ENCODE assay signal across 8 cellular contexts in the genomic region with DNA sequence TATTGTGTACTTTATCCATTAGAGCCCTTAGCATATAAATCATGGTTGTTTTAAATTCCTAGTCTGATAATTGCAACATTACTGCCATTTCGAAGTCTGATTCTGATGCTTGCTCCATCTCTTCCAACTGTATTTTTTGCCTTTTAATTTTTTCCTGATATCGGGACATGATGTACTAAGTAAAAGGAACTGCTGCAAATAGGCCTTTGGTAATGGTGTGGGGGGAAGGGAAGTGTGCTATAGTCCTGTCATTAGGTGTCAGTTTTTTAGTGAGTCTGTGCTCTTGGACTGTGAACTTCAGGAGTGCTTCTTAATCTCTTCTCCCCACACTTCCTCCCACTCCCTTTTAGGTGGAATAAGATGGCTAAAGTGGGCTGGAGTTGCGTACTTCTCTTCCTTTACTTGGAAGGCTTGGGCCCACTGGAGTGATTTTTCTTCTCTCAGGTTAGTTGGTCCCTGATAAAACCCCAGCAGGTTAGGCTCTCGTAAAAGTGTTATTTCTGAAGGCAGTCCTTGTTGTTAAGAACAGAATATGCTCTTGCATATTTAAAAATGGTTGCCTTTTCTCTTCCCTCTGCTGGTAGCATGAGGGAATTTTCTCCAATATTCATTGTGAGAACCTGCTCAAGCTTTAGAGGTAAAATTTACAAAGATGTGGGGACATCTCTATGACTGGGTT. TPM values are rescaled to one million over a fixed set of nuclear protein-coding genes. Genes with fewer than 3 reads are reported as not detected.
A peak's percentile ranks its signal among the peaks of the same experiment; 100 is the strongest.
DNase-seq lines count a peak whose midpoint lies in the region; ATAC-seq, FAIRE-seq and TF ChIP-seq lines count a peak whose summit lies in the region.

No MANE protein-coding gene starts in this region.

- H2BK15ac ChIP-seq in mesenchymal stem cell (ENCODE audit: low read depth, poor library complexity, severe bottlenecking): no peak overlapping the region

- peaks cover 34% of the 10 kb centered on the region for H3K4me1 ChIP-seq in body of pancreas
- H3K4me1 ChIP-seq in mesenchymal stem cell (ENCODE audit: control insufficient read depth, insufficient read depth, low read depth, low read length): no peaks in the 10 kb centered on the region

- H3K27ac ChIP-seq in body of pancreas (peak overlapping the region in 2 of 4 donors; percentile 7 to 54), mesenchymal stem cell (ENCODE audit: low read length, poor library complexity, severe bottlenecking) (no peak overlapping the region)

- DNase-seq in ELR (ENCODE audit: low read depth) (peak; percentile 59), body of pancreas (no peak), mesenchymal stem cell (peak; percentile 61), DMS79 treated with DMSO at 0.1 percent for 48 hours (lab: John Stamatoyannopoulos, UW) (no peak), GM19239 (ENCODE audit: insufficient read length, low spot score) (no peak), HuH-7 (ENCODE audit: low spot score) (no peak), cortex of kidney (lab: John Stamatoyannopoulos, UW) (no peak)

- no peak for TF ChIP-seq POLR2A in body of pancreas (IDR thresholded peaks at IDR 0.05)

- H3K4me2 ChIP-seq in mesenchymal stem cell (ENCODE audit: low read length, poor library complexity, severe bottlenecking): no peak overlapping the region

- no peak overlapping the region for H3K23ac ChIP-seq in mesenchymal stem cell (ENCODE audit: low read length in 2 of 2)

- intact Hi-C loops in body of pancreas (cut with DNase I): no loop called here

- H2BK5ac ChIP-seq in mesenchymal stem cell (ENCODE audit: low read depth, low read length, poor library complexity, severe bottlenecking): no peak overlapping the region

- ATAC-seq in HG03354 (IDR thresholded peaks at IDR 0.05; ENCODE audit: poor library complexity, severe bottlenecking, unreplicated experiment) (peak; percentile 61), body of pancreas (peak; percentile 66)

- no peaks in the 10 kb centered on the region for H3K27me3 ChIP-seq in body of pancreas
- no peaks in the 10 kb centered on the region for H3K27me3 ChIP-seq in mesenchymal stem cell (ENCODE audit: control insufficient read depth in 1 of 2, insufficient read depth in 1 of 2, low read length in 2 of 2)

- no peak overlapping the region for H4K91ac ChIP-seq in mesenchymal stem cell (ENCODE audit: low read length)

- H2BK12ac ChIP-seq in mesenchymal stem cell (ENCODE audit: low read length in 2 of 2): peak overlapping the region in 1 of 2 experiments; percentile 31

- H2AFZ ChIP-seq in mesenchymal stem cell (ENCODE audit: low read depth, low read length): no peak overlapping the region

- no peak overlapping the region for H3K14ac ChIP-seq in mesenchymal stem cell (ENCODE audit: low read length in 2 of 2)

- 71 to 79% methylated on average over 4 of the region's 4 CpGs for WGBS in body of pancreas, 2 donors
- 74% methylated on average over 3 of the region's 4 CpGs for WGBS in mesenchymal stem cell

- no peak overlapping the region for H2AK5ac ChIP-seq in mesenchymal stem cell (ENCODE audit: low read length, severe bottlenecking)

- no peak overlapping the region for H3K9ac ChIP-seq in mesenchymal stem cell (ENCODE audit: low read length)

- FAIRE-seq in GM19239 (lab: Jason Lieb, UNC): no peak

- peak in 6 of 7 experiments; percentile 14 to 53 (median 48) for TF ChIP-seq CTCF in body of pancreas (IDR thresholded peaks at IDR 0.05)

- H2BK120ac ChIP-seq in mesenchymal stem cell (ENCODE audit: low read depth, low read length): no peak overlapping the region

- H3K4me3 ChIP-seq in body of pancreas: no peak overlapping the region
- no peak overlapping the region for H3K4me3 ChIP-seq in mesenchymal stem cell (ENCODE audit: insufficient read depth in 1 of 2, low read depth in 1 of 2, low read length in 2 of 2)

- peak overlapping the region in 1 of 2 experiments; percentile 58 for H3K4ac ChIP-seq in mesenchymal stem cell (ENCODE audit: low read depth in 1 of 2, low read length in 2 of 2)

- no peak overlapping the region for H4K8ac ChIP-seq in mesenchymal stem cell (ENCODE audit: low read length)

- no peaks in the 10 kb centered on the region for H3K36me3 ChIP-seq in body of pancreas (replicated peaks in 1 of 2; ENCODE audit: insufficient read depth in 1 of 2, low read depth in 2 of 2)
- H3K36me3 ChIP-seq in mesenchymal stem cell (ENCODE audit: control insufficient read depth in 1 of 2, insufficient read depth in 2 of 2, low read depth in 1 of 2, low read length in 2 of 2): peaks cover 6 to 41% of the 10 kb centered on the region in 2 experiments

- peak overlapping the region; percentile 38 to 40 for H3K18ac ChIP-seq in mesenchymal stem cell (ENCODE audit: low read depth in 1 of 2, low read length in 2 of 2)

- H3K9me3 ChIP-seq in body of pancreas: no peaks in the 10 kb centered on the region
- H3K9me3 ChIP-seq in mesenchymal stem cell (ENCODE audit: control insufficient read depth, low read length): no peaks in the 10 kb centered on the region

- peaks cover 16% of the 10 kb centered on the region for H3K79me1 ChIP-seq in mesenchymal stem cell (replicated peaks; ENCODE audit: low read length, poor library complexity, severe bottlenecking)

RNA-seq across cellular contexts. Expression of gene STXBP5, which starts 18.1 kb away (rescaled TPM):
- total RNA-seq in body of pancreas: 10 to 100 TPM; 25.9 to 30.3 TPM
- 10.6 TPM for polyA plus RNA-seq in mesenchymal stem cell (2013, experiment 1 of 2)
- 10.0 TPM for polyA plus RNA-seq in mesenchymal stem cell (2013, experiment 2 of 2)

Comparison
In these comparisons a context has a peak if more than half of its experiments do, and no peak if none do; other contexts are left out.
1. DNase-seq: peak in ELR (single experiment) and mesenchymal stem cell (single experiment); none in body of pancreas (0 of 4), DMS79 treated with DMSO at 0.1 percent for 48 hours (single experiment), GM19239 (single experiment), HuH-7 (single experiment) and cortex of kidney (single experiment).